In the genomic region with DNA sequence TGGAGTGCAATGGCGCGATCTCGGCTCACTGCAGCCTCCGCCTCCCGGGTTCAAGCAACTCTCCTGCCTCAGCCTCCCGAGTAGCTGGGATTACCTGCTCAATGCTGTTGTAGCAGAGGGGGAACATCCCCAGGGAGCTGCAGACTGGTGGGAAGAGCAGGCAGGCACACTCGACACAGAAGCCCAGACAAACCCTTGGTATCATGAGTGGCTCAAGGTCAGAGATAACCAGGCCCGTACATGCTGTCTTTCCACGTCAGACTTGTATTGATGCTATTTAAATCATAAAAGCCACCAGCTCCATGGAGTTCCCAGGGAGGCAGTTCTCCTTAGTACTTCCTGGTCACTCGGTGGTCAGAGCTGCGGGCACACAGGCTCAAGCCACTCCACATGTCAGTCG, we compare ENCODE assay signal across 8 cellular contexts. TPM values are rescaled to one million over a fixed set of nuclear protein-coding genes. Genes with fewer than 3 reads are reported as not detected.
"Had no signal": no experiment of that assay in that cellular context is flagged by ENCODE, and none has a peak within 500 bp of the region (broad histone marks: within the 10 kb centered on the region; RNA-seq: fewer than 3 reads in every experiment).

No MANE protein-coding gene starts in this region.

- H3K9me3 Mint-ChIP-seq: GM23338, H9, HFFc6 had no signal

- H3K27ac Mint-ChIP-seq: H9, HFFc6 had no signal

- H3K4me3 ChIP-seq: GM23248, GM23338, HAP-1 had no signal

- H3K9ac ChIP-seq: GM23248 had no signal

- DNase-seq: GM23248, GOT3, H7, H9, HCEC 1CT, HFFc6 had no signal

- H3K36me3 ChIP-seq: HAP-1 had no signal

- H3K9me3 ChIP-seq: HAP-1 had no signal

- H2AFZ ChIP-seq: GM23248, GM23338 had no signal

- H3K4me2 ChIP-seq: GM23338 had no signal

- H3K4me3 Mint-ChIP-seq: GM23338, H9, HFFc6 had no signal

- H3K27ac ChIP-seq: GM23248 had no signal

- H3K4me1 ChIP-seq: HAP-1 had no signal

RNA-seq across cellular contexts. Expression of a gene that starts 33.2 kb away (rescaled TPM):
- total RNA-seq: GM23248 had no signal
- polyA plus RNA-seq: GM23248 had no signal
